ENCODE assay signal across 1 cellular context in the genomic region with DNA sequence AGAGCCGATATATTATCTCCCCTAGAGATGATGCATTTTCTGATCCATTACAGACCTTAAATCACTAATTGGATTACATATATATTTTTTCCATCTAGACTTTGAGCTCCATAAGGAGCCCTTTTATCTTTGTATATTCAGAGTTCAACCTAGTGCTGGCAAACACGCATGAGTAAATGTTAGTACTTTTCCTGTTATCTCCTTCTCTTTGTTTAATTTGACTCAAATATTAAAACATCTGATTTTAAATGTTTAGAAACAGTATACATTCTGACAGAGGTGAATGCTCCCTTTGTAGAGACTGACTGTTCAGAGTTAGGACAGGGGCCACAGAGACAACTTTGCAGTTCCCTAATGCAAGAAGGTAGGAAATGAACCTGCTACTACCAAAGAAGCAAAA.
TF ChIP-seq lines count a peak whose summit lies in the region.

No MANE protein-coding gene starts in this region.

TF ChIP-seq in IMR-90, 13 proteins besides CTCF, POLR2A, EP300 and RAD21 (continued from another document):
- TF ChIP-seq, protein P1, sequence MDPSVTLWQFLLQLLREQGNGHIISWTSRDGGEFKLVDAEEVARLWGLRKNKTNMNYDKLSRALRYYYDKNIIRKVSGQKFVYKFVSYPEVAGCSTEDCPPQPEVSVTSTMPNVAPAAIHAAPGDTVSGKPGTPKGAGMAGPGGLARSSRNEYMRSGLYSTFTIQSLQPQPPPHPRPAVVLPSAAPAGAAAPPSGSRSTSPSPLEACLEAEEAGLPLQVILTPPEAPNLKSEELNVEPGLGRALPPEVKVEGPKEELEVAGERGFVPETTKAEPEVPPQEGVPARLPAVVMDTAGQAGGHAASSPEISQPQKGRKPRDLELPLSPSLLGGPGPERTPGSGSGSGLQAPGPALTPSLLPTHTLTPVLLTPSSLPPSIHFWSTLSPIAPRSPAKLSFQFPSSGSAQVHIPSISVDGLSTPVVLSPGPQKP (IDR thresholded peaks at IDR 0.05; ENCODE audit: borderline replicate concordance, low read depth, low read length) = no peak
- TF ChIP-seq RCOR1 (IDR thresholded peaks at IDR 0.05; ENCODE audit: insufficient replicate concordance, low read length) = no peak
